ENCODE assay signal across 8 cellular contexts in genomic region chr7:143380264-143380645, GRCh38. TPM values are rescaled to one million over a fixed set of nuclear protein-coding genes. Genes with fewer than 3 reads are reported as not detected.
DNase-seq lines count a peak whose midpoint lies in the region; ATAC-seq, FAIRE-seq and TF ChIP-seq lines count a peak whose summit lies in the region.

No MANE protein-coding gene starts in this region.

- TF ChIP-seq EP300 in ovary (IDR thresholded peaks at IDR 0.05), result no peak

- H3K4me1 ChIP-seq in ovary (ENCODE audit: insufficient read depth) (peaks cover 17% of the 10 kb centered on the region), thoracic aorta (ENCODE audit: control insufficient read depth in 1 of 2, low read depth in 2 of 2) (peaks cover 31 to 68% of the 10 kb centered on the region in 2 donors)

- H3K9me3 ChIP-seq in SK-N-MC (ENCODE audit: low read depth, low read length) (no peaks in the 10 kb centered on the region), ovary (no peaks in the 10 kb centered on the region), thoracic aorta (no peaks in the 10 kb centered on the region)

- H3K27me3 ChIP-seq in ovary (no peaks in the 10 kb centered on the region), thoracic aorta (replicated peaks; ENCODE audit: insufficient read depth) (no peaks in the 10 kb centered on the region)

- H3K9ac ChIP-seq in SK-N-MC (ENCODE audit: insufficient read length), result peak overlapping the region; percentile 92

- H3K27ac ChIP-seq in SK-N-MC (no peak overlapping the region; the same call in 1 of the 2 replicates), ovary (peak overlapping the region; percentile 96 to 98), thoracic aorta (peak overlapping the region; percentile 100)

- H3K36me3 Mint-ChIP-seq in activated naive CD4-positive, alpha-beta T cell treated with anti-CD3 and anti-CD28 coated beads, Interleukin-2, amount 50 U/mL, for 72 hours, result peaks cover 0 to 5% of the 10 kb centered on the region in 2 donors

- peak; percentile 52 to 58 for ATAC-seq in activated naive CD4-positive, alpha-beta T cell treated with anti-CD3 and anti-CD28 coated beads, Interleukin-2, amount 50 U/mL, for 72 hours
- ATAC-seq in thoracic aorta (ENCODE audit: insufficient number of reproducible peaks, low FRiP score, low read depth), result peak; percentile 47

- peak overlapping the region; percentile 95 for H3K4me3 ChIP-seq in SK-N-MC
- H3K4me3 ChIP-seq in ovary, result peak overlapping the region; percentile 88
- peak overlapping the region; percentile 100 for H3K4me3 ChIP-seq in thoracic aorta

- DNase-seq in GF-D8 (lab: John Stamatoyannopoulos, UW), result peak; percentile 83
- peak; percentile 83 for DNase-seq in H54 (ENCODE audit: insufficient read length, low spot score)
- DNase-seq in SK-N-MC (ENCODE audit: low read depth, low spot score), result peak; percentile 70
- DNase-seq in activated naive CD4-positive, alpha-beta T cell treated with anti-CD3 and anti-CD28 coated beads, Interleukin-2, amount 50 U/mL, for 72 hours (ENCODE audit: low spot score in 2 of 2), result peak; percentile 81 to 91
- peak; percentile 72 to 95 (median 88) for DNase-seq in head of caudate nucleus
- DNase-seq in ovary, result peak; percentile 84 to 94 (median 91)
- peak; percentile 66 for DNase-seq in thoracic aorta (ENCODE audit: low spot score)

- TF ChIP-seq CTCF in LNCAP (IDR thresholded peaks at IDR 0.05) (peak; percentile 90), ovary (IDR thresholded peaks at IDR 0.05) (peak; percentile 80 to 89 (median 85)), thoracic aorta (IDR thresholded peaks at IDR 0.05) (peak; percentile 92)

- intact Hi-C loops in head of caudate nucleus (cut with DNase I) (no loop called here), ovary (cut with DNase I) (no loop called here)

- FAIRE-seq in H54 (lab: Jason Lieb, UNC), result no peak

- 0 to 1% (median 1%) methylated on average over 35 of the region's 35 CpGs for WGBS in ovary, 3 donors

- H3K36me3 ChIP-seq in SK-N-MC (ENCODE audit: insufficient read depth, low read length), result no peaks in the 10 kb centered on the region
- H3K36me3 ChIP-seq in ovary, result no peaks in the 10 kb centered on the region
- peaks cover 4% of the 10 kb centered on the region for H3K36me3 ChIP-seq in thoracic aorta

- H3K9me3 Mint-ChIP-seq in activated naive CD4-positive, alpha-beta T cell treated with anti-CD3 and anti-CD28 coated beads, Interleukin-2, amount 50 U/mL, for 72 hours, result no peaks in the 10 kb centered on the region

- H3K27ac Mint-ChIP-seq in activated naive CD4-positive, alpha-beta T cell treated with anti-CD3 and anti-CD28 coated beads, Interleukin-2, amount 50 U/mL, for 72 hours, result peak overlapping the region; percentile 90 to 96

- TF ChIP-seq POLR2A in H54 (IDR thresholded peaks at IDR 0.05; ENCODE audit: low read depth, low read length) (0 out of 2 replicates have a peak, but pooled peaks have one; percentile 23), ovary (IDR thresholded peaks at IDR 0.05) (peak; percentile 7)

RNA-seq across cellular contexts. Expression of gene ZYX, which starts 0.9 kb away (rescaled TPM):
- total RNA-seq in activated naive CD4-positive, alpha-beta T cell treated with anti-CD3 and anti-CD28 coated beads, Interleukin-2, amount 50 U/mL, for 72 hours, result 100 to 1,000 TPM in 1 of 2 donors, 10 to 100 TPM in 1; 75.9 to 146 TPM
- total RNA-seq in ovary (100 to 1,000 TPM in 5 of 7 donors, 10 to 100 TPM in 2; 44.2 to 282 (median 195) TPM), thoracic aorta (100 to 1,000 TPM; 234 to 287 TPM)
- polyA plus RNA-seq in ovary, result 100 to 1,000 TPM in 1 of 2 donors, 10 to 100 TPM in 1; 91.8 to 109 TPM

RNA-seq across cellular contexts. Expression of gene FAM131B, which starts 17.7 kb away (rescaled TPM):
- total RNA-seq in activated naive CD4-positive, alpha-beta T cell treated with anti-CD3 and anti-CD28 coated beads, Interleukin-2, amount 50 U/mL, for 72 hours, result 1 to 10 TPM in 1 of 2 donors, under 1 TPM in 1; 0.77 to 2.1 TPM
- total RNA-seq in ovary, result under 1 TPM; 0.34 to 0.99 (median 0.79) TPM
- under 1 TPM; 0.29 to 0.83 TPM for polyA plus RNA-seq in ovary
- total RNA-seq in thoracic aorta, result 1 to 10 TPM; 2.3 to 3.3 TPM

RNA-seq across cellular contexts. Expression of gene EPHA1, which starts 28.4 kb away (rescaled TPM):
- total RNA-seq in activated naive CD4-positive, alpha-beta T cell treated with anti-CD3 and anti-CD28 coated beads, Interleukin-2, amount 50 U/mL, for 72 hours, result 1 to 10 TPM; 1.8 to 2.4 TPM
- 10 to 100 TPM in 1 of 7 donors, 1 to 10 TPM in 4, under 1 TPM in 1, not detected in 1; 0.40 to 21.3 (median 2.6) TPM for total RNA-seq in ovary
- under 1 TPM; 0.21 to 0.45 TPM for polyA plus RNA-seq in ovary
- under 1 TPM; 0.41 to 0.49 TPM for total RNA-seq in thoracic aorta
